24 cellular contexts compared by ENCODE assay signal in the genomic region with DNA sequence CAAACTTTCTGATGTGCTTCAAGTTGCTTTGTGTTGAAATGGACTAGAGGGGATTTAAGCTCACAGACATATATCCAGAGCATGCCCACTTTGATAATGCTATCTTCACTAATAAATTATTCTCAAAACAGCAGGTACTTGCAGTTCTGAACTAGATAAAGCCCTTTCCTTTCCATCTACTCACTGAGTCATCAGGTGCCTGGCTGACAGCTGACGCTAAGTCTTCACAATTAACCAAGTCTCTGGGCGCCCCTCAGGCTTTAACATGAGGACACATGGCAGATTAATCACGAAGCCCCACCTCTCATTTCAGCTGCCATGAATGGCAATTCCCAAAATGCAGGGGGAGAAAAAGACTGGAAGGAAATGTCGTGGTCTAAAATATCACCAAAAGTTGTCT. TPM values are rescaled to one million over a fixed set of nuclear protein-coding genes. Genes with fewer than 3 reads are reported as not detected.
DNase-seq lines count a peak whose midpoint lies in the region; ATAC-seq and TF ChIP-seq lines count a peak whose summit lies in the region.
"Had no signal": no experiment of that assay in that cellular context is flagged by ENCODE, and none has a peak within 500 bp of the region (broad histone marks: within the 10 kb centered on the region; RNA-seq: fewer than 3 reads in every experiment).

No MANE protein-coding gene starts in this region.

- H3K4me1 Mint-ChIP-seq in natural killer cell treated with Interleukin-12 subunit alpha and Interleukin-12 subunit beta and Interleukin-15 and Interleukin-18, amount 100 ng/mL, for 72 hours (ENCODE audit: low read depth in 2 of 2), result no peaks in the 10 kb centered on the region
- H3K4me1 Mint-ChIP-seq in natural killer cell, result no peaks in the 10 kb centered on the region

- TF ChIP-seq CTCF in natural killer cell (IDR thresholded peaks at IDR 0.05) (no peak), WERI-Rb-1 (IDR thresholded peaks at IDR 0.05; ENCODE audit: low read depth, low read length) (no peak), osteoblast (IDR thresholded peaks at IDR 0.05; ENCODE audit: extremely low read depth, low read depth, low read length) (no peak)

- no peaks in the 10 kb centered on the region for H4K20me1 ChIP-seq in osteoblast (ENCODE audit: insufficient read depth, low read length)

- H3K4me3 Mint-ChIP-seq in natural killer cell treated with Interleukin-12 subunit alpha and Interleukin-12 subunit beta and Interleukin-15 and Interleukin-18, amount 100 ng/mL, for 72 hours, result no peak overlapping the region
- H3K4me3 Mint-ChIP-seq in natural killer cell, result no peak overlapping the region
- H3K4me3 Mint-ChIP-seq: CD8-positive, alpha-beta T cell had no signal

- no peak for ATAC-seq in natural killer cell treated with Interleukin-12 subunit alpha and Interleukin-12 subunit beta and Interleukin-15 and Interleukin-18, amount 100 ng/mL, for 72 hours
- ATAC-seq in natural killer cell, result no peak
- no peak for ATAC-seq in HG03520 (IDR thresholded peaks at IDR 0.05; ENCODE audit: unreplicated experiment)
- ATAC-seq: CD8-positive, alpha-beta T cell; HCT116; Right ventricle myocardium inferior had no signal

- H3K9me3 ChIP-seq in WERI-Rb-1 (ENCODE audit: severe bottlenecking) (no peaks in the 10 kb centered on the region), osteoblast (ENCODE audit: low read depth, low read length) (no peaks in the 10 kb centered on the region)
- H3K9me3 ChIP-seq: Caco-2, SJSA1 had no signal

- H3K27ac ChIP-seq in WERI-Rb-1 (no peak overlapping the region), osteoblast (ENCODE audit: low read depth, low read length) (peak overlapping the region; percentile 17)
- H3K27ac ChIP-seq: C4-2B, PC-9, SJSA1 had no signal

- H3K36me3 Mint-ChIP-seq in natural killer cell treated with Interleukin-12 subunit alpha and Interleukin-12 subunit beta and Interleukin-15 and Interleukin-18, amount 100 ng/mL, for 72 hours, result no peaks in the 10 kb centered on the region
- H3K36me3 Mint-ChIP-seq in natural killer cell, result no peaks in the 10 kb centered on the region

- H3K4me3 ChIP-seq in WERI-Rb-1 (ENCODE audit: low read depth, low read length) (no peak overlapping the region), osteoblast (ENCODE audit: insufficient read depth, low read length) (no peak overlapping the region)
- H3K4me3 ChIP-seq: PC-9, SJSA1 had no signal

- H3K79me2 ChIP-seq in osteoblast (ENCODE audit: insufficient read depth, low read length), result no peaks in the 10 kb centered on the region

- H2AFZ ChIP-seq in osteoblast (ENCODE audit: low read length), result no peak overlapping the region
- H2AFZ ChIP-seq: PC-9 had no signal

- H3K4me1 ChIP-seq in osteoblast (ENCODE audit: insufficient read depth, low read length), result peaks cover 16% of the 10 kb centered on the region
- H3K4me1 ChIP-seq: Caco-2, SJSA1 had no signal

- intact Hi-C loops in natural killer cell (cut with micrococcal nuclease), result no loop called here

- no peaks in the 10 kb centered on the region for H3K27me3 ChIP-seq in WERI-Rb-1 (ENCODE audit: insufficient read depth, low read depth, severe bottlenecking)
- no peaks in the 10 kb centered on the region for H3K27me3 ChIP-seq in osteoblast (ENCODE audit: insufficient read depth, low read length)
- H3K27me3 ChIP-seq: SJSA1 had no signal

- H3K27me3 Mint-ChIP-seq in natural killer cell treated with Interleukin-12 subunit alpha and Interleukin-12 subunit beta and Interleukin-15 and Interleukin-18, amount 100 ng/mL, for 72 hours, result no peaks in the 10 kb centered on the region
- H3K27me3 Mint-ChIP-seq in natural killer cell (ENCODE audit: low read depth in 2 of 2), result no peaks in the 10 kb centered on the region

- no peak overlapping the region for H3K27ac Mint-ChIP-seq in natural killer cell treated with Interleukin-12 subunit alpha and Interleukin-12 subunit beta and Interleukin-15 and Interleukin-18, amount 100 ng/mL, for 72 hours
- no peak overlapping the region for H3K27ac Mint-ChIP-seq in natural killer cell
- H3K27ac Mint-ChIP-seq: CD8-positive, alpha-beta T cell had no signal

- H3K36me3 ChIP-seq in WERI-Rb-1, result no peaks in the 10 kb centered on the region
- H3K36me3 ChIP-seq in osteoblast (ENCODE audit: insufficient read depth, low read length), result no peaks in the 10 kb centered on the region
- H3K36me3 ChIP-seq: SJSA1 had no signal

- H3K9me3 Mint-ChIP-seq in natural killer cell treated with Interleukin-12 subunit alpha and Interleukin-12 subunit beta and Interleukin-15 and Interleukin-18, amount 100 ng/mL, for 72 hours, result no peaks in the 10 kb centered on the region
- no peaks in the 10 kb centered on the region for H3K9me3 Mint-ChIP-seq in natural killer cell
- H3K9me3 Mint-ChIP-seq: CD8-positive, alpha-beta T cell had no signal

- no peak overlapping the region for H3K4me2 ChIP-seq in osteoblast (ENCODE audit: insufficient read depth, low read length)
- H3K4me2 ChIP-seq: PC-9 had no signal

- DNase-seq in natural killer cell treated with Interleukin-12 subunit alpha and Interleukin-12 subunit beta and Interleukin-15 and Interleukin-18, amount 100 ng/mL, for 72 hours (ENCODE audit: low spot score), result peak; percentile 1
- DNase-seq in natural killer cell (no peak), WERI-Rb-1 (peak; percentile 11), osteoblast (ENCODE audit: insufficient read length, low spot score, missing footprints) (no peak), nucleus accumbens (lab: John Stamatoyannopoulos, UW) (no peak)
- no peak for DNase-seq in stimulated activated CD4-positive, alpha-beta T cell treated with anti-CD3 and anti-CD28 coated beads, Interleukin-15, amount 100 ng/mL, for 24 hours
- DNase-seq: Caco-2; CD8-positive, alpha-beta T cell; GF-D8; KBM-7; NCI-H1092; NCI-H1417 treated with DMSO at 0.1 percent for 48 hours; NCI-H187; NCI-H2081 treated with DMSO at 0.1 percent for 48 hours; NCI-H2171; NCI-H226; NCI-H510A; NCI-H774; PC-9 had no signal

RNA-seq across cellular contexts. Expression of gene CRISPLD2, which starts 29.5 kb away (rescaled TPM):
- 1 to 10 TPM in 1 of 2 donors, under 1 TPM in 1; 0.43 to 1.7 TPM for total RNA-seq in natural killer cell treated with Interleukin-12 subunit alpha and Interleukin-12 subunit beta and Interleukin-15 and Interleukin-18, amount 100 ng/mL, for 72 hours
- total RNA-seq in natural killer cell (1 to 10 TPM in 1 of 3 donors, under 1 TPM in 1, not detected in 1; 0.86 to 6.3 TPM), osteoblast (40.2 and 122 TPM in 2 replicates)

Comparison
In these comparisons a context has a peak if more than half of its experiments do, and no peak if none do; other contexts are left out.
1. DNase-seq: peak in natural killer cell treated with Interleukin-12 subunit alpha and Interleukin-12 subunit beta and Interleukin-15 and Interleukin-18, amount 100 ng/mL, for 72 hours (single experiment) and WERI-Rb-1 (single experiment); none in natural killer cell (single experiment), osteoblast (single experiment), nucleus accumbens (0 of 56) and stimulated activated CD4-positive, alpha-beta T cell treated with anti-CD3 and anti-CD28 coated beads, Interleukin-15, amount 100 ng/mL, for 24 hours (single experiment).